28 cellular contexts compared by ENCODE assay signal in genomic region chr9:115837618-115838017, GRCh38.
"Had no signal": no experiment of that assay in that cellular context is flagged by ENCODE, and none has a peak within 500 bp of the region (broad histone marks: within the 10 kb centered on the region; RNA-seq: fewer than 3 reads in every experiment).

No MANE protein-coding gene starts in this region.

- H3K4me3 Mint-ChIP-seq: activated CD4-positive, alpha-beta memory T cell treated with anti-CD3 and anti-CD28 coated beads, Interleukin-2, amount 10 ng/mL, durations not matched to agents 7 days and 5 days; activated CD4-positive, alpha-beta T cell treated with anti-CD3 and anti-CD28 coated beads, Interleukin-2, amount 10 ng/mL, durations not matched to agents 7 days and 5 days; activated naive CD4-positive, alpha-beta T cell treated with anti-CD3 and anti-CD28 coated beads, Interleukin-2, amount 10 ng/mL, durations not matched to agents 7 days and 5 days; activated naive CD8-positive, alpha-beta T cell treated with anti-CD3 and anti-CD28 coated beads, Interleukin-2, amount 10 ng/mL, durations not matched to agents 7 days and 5 days; activated T-cell treated with anti-CD3 and anti-CD28 coated beads, Interleukin-2, amount 50 U/mL, for 24 hours; brain; nephron; stimulated activated naive B cell treated with anti-CD40 and anti-IgM and Interleukin-4, amounts not matched to agents 10 μg/mL and 1 μg/mL and 100 μg/mL, for 72 hours had no signal

- H3K27me3 ChIP-seq: ascending aorta, cardiac muscle cell, heart left ventricle, neutrophil, pancreas, stomach, tibial nerve had no signal

- FAIRE-seq: pancreas had no signal

- H3K4me1 Mint-ChIP-seq: activated CD4-positive, alpha-beta memory T cell treated with anti-CD3 and anti-CD28 coated beads, Interleukin-2, amount 10 ng/mL, durations not matched to agents 7 days and 5 days; activated CD4-positive, alpha-beta T cell treated with anti-CD3 and anti-CD28 coated beads, Interleukin-2, amount 10 ng/mL, durations not matched to agents 7 days and 5 days; activated naive CD4-positive, alpha-beta T cell treated with anti-CD3 and anti-CD28 coated beads, Interleukin-2, amount 10 ng/mL, durations not matched to agents 7 days and 5 days; activated naive CD8-positive, alpha-beta T cell treated with anti-CD3 and anti-CD28 coated beads, Interleukin-2, amount 10 ng/mL, durations not matched to agents 7 days and 5 days; brain; nephron; stimulated activated naive B cell treated with anti-CD40 and anti-IgM and Interleukin-4, amounts not matched to agents 10 μg/mL and 1 μg/mL and 100 μg/mL, for 72 hours had no signal

- H3K36me3 Mint-ChIP-seq: activated naive CD4-positive, alpha-beta T cell treated with anti-CD3 and anti-CD28 coated beads, Interleukin-2, amount 10 ng/mL, durations not matched to agents 7 days and 5 days; activated naive CD8-positive, alpha-beta T cell treated with anti-CD3 and anti-CD28 coated beads, Interleukin-2, amount 10 ng/mL, durations not matched to agents 7 days and 5 days; brain; stimulated activated naive B cell treated with anti-CD40 and anti-IgM and Interleukin-4, amounts not matched to agents 10 μg/mL and 1 μg/mL and 100 μg/mL, for 72 hours had no signal

- H3K27ac ChIP-seq: ascending aorta, cardiac muscle cell, coronary artery, dorsolateral prefrontal cortex, heart left ventricle, left ventricle myocardium inferior, neutrophil, pancreas, psoas muscle, stomach, tibial nerve had no signal

- ATAC-seq: heart left ventricle; mucosa of descending colon; pancreas; psoas muscle; stimulated activated naive B cell treated with anti-CD40 and anti-IgM and Interleukin-4, amounts not matched to agents 10 μg/mL and 1 μg/mL and 100 μg/mL, for 72 hours had no signal

- H3K4me3 ChIP-seq: ascending aorta, cardiac muscle cell, coronary artery, dorsolateral prefrontal cortex, heart left ventricle, left ventricle myocardium inferior, lung, mucosa of descending colon, pancreas, psoas muscle, stomach, tibial nerve had no signal

- H3K36me3 ChIP-seq: ascending aorta, cardiac muscle cell, heart left ventricle, left ventricle myocardium inferior, neutrophil, pancreas, stomach, tibial nerve had no signal

- H3K27me3 Mint-ChIP-seq: activated CD4-positive, alpha-beta memory T cell treated with anti-CD3 and anti-CD28 coated beads, Interleukin-2, amount 10 ng/mL, durations not matched to agents 7 days and 5 days; activated CD4-positive, alpha-beta T cell treated with anti-CD3 and anti-CD28 coated beads, Interleukin-2, amount 10 ng/mL, durations not matched to agents 7 days and 5 days; activated naive CD4-positive, alpha-beta T cell treated with anti-CD3 and anti-CD28 coated beads, Interleukin-2, amount 10 ng/mL, durations not matched to agents 7 days and 5 days; activated naive CD8-positive, alpha-beta T cell treated with anti-CD3 and anti-CD28 coated beads, Interleukin-2, amount 10 ng/mL, durations not matched to agents 7 days and 5 days; activated T-cell treated with anti-CD3 and anti-CD28 coated beads, Interleukin-2, amount 50 U/mL, for 24 hours; brain; stimulated activated naive B cell treated with anti-CD40 and anti-IgM and Interleukin-4, amounts not matched to agents 10 μg/mL and 1 μg/mL and 100 μg/mL, for 72 hours had no signal

- H3K27ac Mint-ChIP-seq: activated CD4-positive, alpha-beta memory T cell treated with anti-CD3 and anti-CD28 coated beads, Interleukin-2, amount 10 ng/mL, durations not matched to agents 7 days and 5 days; activated CD4-positive, alpha-beta T cell treated with anti-CD3 and anti-CD28 coated beads, Interleukin-2, amount 10 ng/mL, durations not matched to agents 7 days and 5 days; activated naive CD4-positive, alpha-beta T cell treated with anti-CD3 and anti-CD28 coated beads, Interleukin-2, amount 10 ng/mL, durations not matched to agents 7 days and 5 days; activated naive CD8-positive, alpha-beta T cell treated with anti-CD3 and anti-CD28 coated beads, Interleukin-2, amount 10 ng/mL, durations not matched to agents 7 days and 5 days; activated T-cell treated with anti-CD3 and anti-CD28 coated beads, Interleukin-2, amount 50 U/mL, for 24 hours; brain; nephron; stimulated activated naive B cell treated with anti-CD40 and anti-IgM and Interleukin-4, amounts not matched to agents 10 μg/mL and 1 μg/mL and 100 μg/mL, for 72 hours had no signal

- DNase-seq: activated CD4-positive, alpha-beta memory T cell treated with anti-CD3 and anti-CD28 coated beads, Interleukin-2, amount 10 ng/mL, durations not matched to agents 7 days and 5 days; activated CD4-positive, alpha-beta T cell treated with anti-CD3 and anti-CD28 coated beads, Interleukin-2, amount 10 ng/mL, durations not matched to agents 7 days and 5 days; activated CD8-positive, alpha-beta memory T cell treated with anti-CD3 and anti-CD28 coated beads, Interleukin-2, amount 50 U/mL, for 48 hours; activated gamma-delta T cell; activated naive CD4-positive, alpha-beta T cell treated with anti-CD3 and anti-CD28 coated beads, Interleukin-2, amount 10 ng/mL, durations not matched to agents 7 days and 5 days; activated naive CD8-positive, alpha-beta T cell treated with anti-CD3 and anti-CD28 coated beads, Interleukin-2, amount 10 ng/mL, durations not matched to agents 7 days and 5 days; activated T-cell treated with anti-CD3 and anti-CD28 coated beads, Interleukin-2, amount 50 U/mL, for 24 hours; dorsolateral prefrontal cortex; effector memory CD4-positive, alpha-beta T cell; heart left ventricle; hypothalamus; islet precursor cell; left ventricle myocardium inferior; mucosa of descending colon; pancreas; psoas muscle; stimulated activated CD4-positive, alpha-beta T cell treated with anti-CD3 and anti-CD28 coated beads, Interleukin-15, amount 100 ng/mL, for 24 hours; stimulated activated CD4-positive, alpha-beta T cell treated with anti-CD3 and anti-CD28 coated beads, Interleukin-2, amount 100 ng/mL, for 24 hours; stimulated activated naive B cell treated with anti-CD40 and anti-IgM and Interleukin-4, amounts not matched to agents 10 μg/mL and 1 μg/mL and 100 μg/mL, for 72 hours; stomach had no signal

- H3K9me3 ChIP-seq: ascending aorta, mucosa of descending colon, neutrophil, pancreas, psoas muscle, stomach, tibial nerve had no signal

- H3K9me3 Mint-ChIP-seq: activated CD4-positive, alpha-beta T cell treated with anti-CD3 and anti-CD28 coated beads, Interleukin-2, amount 10 ng/mL, durations not matched to agents 7 days and 5 days; activated T-cell treated with anti-CD3 and anti-CD28 coated beads, Interleukin-2, amount 50 U/mL, for 24 hours; nephron had no signal

- H3K4me1 ChIP-seq: ascending aorta, heart left ventricle, left ventricle myocardium inferior, pancreas, psoas muscle, stomach, tibial nerve had no signal
